Comparison of ENCODE assay signal across 17 cellular contexts in the genomic region with DNA sequence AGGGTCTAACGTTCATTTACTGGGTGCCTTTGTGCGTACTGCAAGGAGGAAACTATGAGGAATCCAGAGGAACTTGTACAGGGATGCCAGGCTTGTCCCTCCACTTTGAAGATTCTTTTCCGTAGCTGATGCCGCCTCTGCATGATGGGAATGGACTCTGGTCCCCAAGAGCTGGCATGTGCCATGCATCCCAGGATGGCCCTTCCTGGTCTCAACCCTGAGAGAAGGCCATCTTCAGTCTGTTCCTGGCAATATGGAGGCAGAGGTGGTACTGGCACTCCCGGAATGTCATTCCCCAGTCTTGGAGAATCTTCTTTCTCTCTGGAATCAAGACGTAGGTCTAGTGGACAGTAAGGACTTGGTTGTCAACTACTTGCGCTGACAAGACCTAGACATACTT.
DNase-seq lines count a peak whose midpoint lies in the region; ATAC-seq and TF ChIP-seq lines count a peak whose summit lies in the region.
"Had no signal": no experiment of that assay in that cellular context is flagged by ENCODE, and none has a peak within 500 bp of the region (broad histone marks: within the 10 kb centered on the region; RNA-seq: fewer than 3 reads in every experiment).

No MANE protein-coding gene starts in this region.

- intact Hi-C loops in A673 (cut with micrococcal nuclease; ENCODE audit: unreplicated experiment): no loop called here
- intact Hi-C loops in stomach (cut with DNase I; ENCODE audit: low total_unique reads): no loop called here

- H3K36me3 Mint-ChIP-seq in brain (peaks cover 51% of the 10 kb centered on the region), neural crest cell (ENCODE audit: low read depth) (peaks cover 20% of the 10 kb centered on the region)

- no peak overlapping the region for H3K4me3 ChIP-seq in A673 (ENCODE audit: low read depth, low read length, poor library complexity, severe bottlenecking)
- H3K4me3 ChIP-seq in OCI-LY3 (ENCODE audit: low read length): no peak overlapping the region
- no peak overlapping the region for H3K4me3 ChIP-seq in stomach
- H3K4me3 ChIP-seq: HAP-1 had no signal

- POLR2A ChIA-PET in A673 (lab: Charles Lee; ENCODE audit: low non-redundant PET): no interaction called here

- no peak overlapping the region for H3K4me3 Mint-ChIP-seq in brain
- H3K4me3 Mint-ChIP-seq in neural crest cell: no peak overlapping the region
- H3K4me3 Mint-ChIP-seq: CD14-positive monocyte had no signal

- WGBS in stomach, 5 donors: 80 to 93% (median 91%) methylated on average over 4 to 7 of the region's 7 CpGs

- H3K27ac Mint-ChIP-seq in brain (peak overlapping the region in 4 of 5 experiments; percentile 26 to 88 (median 32)), neural crest cell (ENCODE audit: unreplicated experiment) (peak overlapping the region; percentile 57)

- CTCF ChIA-PET in A673 (lab: Charles Lee): no interaction called here

- H3K9ac ChIP-seq in OCI-LY3 (ENCODE audit: low read length): peak overlapping the region; percentile 58; the same call in 1 of the 2 replicates

- H3K27me3 ChIP-seq in A673 (replicated peaks; ENCODE audit: insufficient read depth, low read depth, low read length, poor library complexity) (no peaks in the 10 kb centered on the region), OCI-LY3 (ENCODE audit: low read depth, low read length) (no peaks in the 10 kb centered on the region), stomach (no peaks in the 10 kb centered on the region)

- peaks cover 38% of the 10 kb centered on the region for H3K36me3 ChIP-seq in A673 (ENCODE audit: insufficient read depth, low read length, poor library complexity, severe bottlenecking)
- peaks cover 23% of the 10 kb centered on the region for H3K36me3 ChIP-seq in OCI-LY3 (replicated peaks; ENCODE audit: low read depth, low read length)
- H3K36me3 ChIP-seq in stomach: peaks cover 0 to 15% (median 8%) of the 10 kb centered on the region in 4 donors

- H4K20me1 ChIP-seq in OCI-LY3 (ENCODE audit: insufficient read depth, low read length): 0 out of 2 replicates have a peak, but pooled peaks cover 5% of the 10 kb centered on the region

- H3K4me2 ChIP-seq in OCI-LY3 (ENCODE audit: low read length): peak overlapping the region; percentile 58

- TF ChIP-seq POLR2A in stomach (IDR thresholded peaks at IDR 0.05): no peak

- H3K27me3 Mint-ChIP-seq in brain (no peaks in the 10 kb centered on the region), neural crest cell (ENCODE audit: low read depth) (no peaks in the 10 kb centered on the region)

- no peak for TF ChIP-seq EP300 in stomach (IDR thresholded peaks at IDR 0.05)

- DNase-seq in A673 (ENCODE audit: low spot score): no peak
- DNase-seq in neural crest cell (ENCODE audit: low read depth, low spot score): no peak
- no peak for DNase-seq in kidney tubule cell (ENCODE audit: low spot score)
- DNase-seq in stomach: no peak
- DNase-seq in activated CD4-positive, alpha-beta T cell treated with anti-CD3 and anti-CD28 coated beads for 48 hours: no peak
- DNase-seq: COR-L47, MM.1S, NCI-H1105 treated with DMSO at 0.1 percent for 48 hours, NCI-H187 treated with DMSO at 0.1 percent for 48 hours, NCI-H2171 treated with DMSO at 0.1 percent for 48 hours, NCI-H510A had no signal

- H3K79me2 ChIP-seq in OCI-LY3 (ENCODE audit: low read length): peaks cover 52% of the 10 kb centered on the region

- ATAC-seq in HG02798 (IDR thresholded peaks at IDR 0.05; ENCODE audit: poor library complexity, unreplicated experiment): no peak
- ATAC-seq: HepG2 had no signal

- peaks cover 61% of the 10 kb centered on the region for H3K4me1 ChIP-seq in A673 (ENCODE audit: insufficient read depth, low read length, poor library complexity, severe bottlenecking)
- peaks cover 82% of the 10 kb centered on the region for H3K4me1 ChIP-seq in OCI-LY3 (ENCODE audit: low read length)
- H3K4me1 ChIP-seq in stomach: no peaks in the 10 kb centered on the region

- no peak for TF ChIP-seq CTCF in A673 (conservative IDR thresholded peaks at IDR 0.05; ENCODE audit: low read depth, low read length)
- TF ChIP-seq CTCF in OCI-LY3 (IDR thresholded peaks at IDR 0.05; ENCODE audit: low read depth, low read length): no peak
- no peak for TF ChIP-seq CTCF in brain (conservative IDR thresholded peaks at IDR 0.05)
- TF ChIP-seq CTCF in neural crest cell (conservative IDR thresholded peaks at IDR 0.05): no peak
- TF ChIP-seq CTCF in stomach (IDR thresholded peaks at IDR 0.05): no peak

- H3K9me3 Mint-ChIP-seq in brain: peaks cover 0 to 7% (median 0%) of the 10 kb centered on the region in 5 experiments
- no peaks in the 10 kb centered on the region for H3K9me3 Mint-ChIP-seq in neural crest cell

- no TSS peak for BruUV-seq in A673 (replicated peaks; lab: Mats Ljungman, UMichigan)

- no peaks in the 10 kb centered on the region for H3K9me3 ChIP-seq in A673 (ENCODE audit: low read depth, low read length, poor library complexity, severe bottlenecking)
- no peaks in the 10 kb centered on the region for H3K9me3 ChIP-seq in OCI-LY3 (ENCODE audit: insufficient read depth, low read length)
- no peaks in the 10 kb centered on the region for H3K9me3 ChIP-seq in stomach
- H3K9me3 ChIP-seq: HAP-1 had no signal

- H3K27ac ChIP-seq in A673 (ENCODE audit: low read depth, low read length, poor library complexity, severe bottlenecking) (peak overlapping the region; percentile 97), OCI-LY3 (ENCODE audit: low read length) (peak overlapping the region; percentile 93), stomach (no peak overlapping the region)

- no peak overlapping the region for H2AFZ ChIP-seq in OCI-LY3 (ENCODE audit: low read depth, low read length)

- H3K4me1 Mint-ChIP-seq in brain: peaks cover 42% of the 10 kb centered on the region
- peaks cover 15% of the 10 kb centered on the region for H3K4me1 Mint-ChIP-seq in neural crest cell

Comparison
In these comparisons a context has a peak if more than half of its experiments do, and no peak if none do; other contexts are left out.
1. H3K27ac ChIP-seq: peak in A673 (single experiment) and OCI-LY3 (single experiment); none in stomach (0 of 5).